Comparison of ENCODE assay signal across 10 cellular contexts in genomic region chr10:84177541-84178386, GRCh38. TPM values are rescaled to one million over a fixed set of nuclear protein-coding genes. Genes with fewer than 3 reads are reported as not detected.
A peak's percentile ranks its signal among the peaks of the same experiment; 100 is the strongest.
DNase-seq lines count a peak whose midpoint lies in the region; ATAC-seq and TF ChIP-seq lines count a peak whose summit lies in the region.
"Had no signal": no experiment of that assay in that cellular context is flagged by ENCODE, and none has a peak within 500 bp of the region (broad histone marks: within the 10 kb centered on the region; RNA-seq: fewer than 3 reads in every experiment).

No MANE protein-coding gene starts in this region.

- ATAC-seq in GM21423 (IDR thresholded peaks at IDR 0.05; ENCODE audit: unreplicated experiment) (peak; percentile 45), Panc1 (peak; percentile 55)

- in situ Hi-C loops in G401 (cut with HindIII; ENCODE audit: low sequenced_read_pairs), result no loop called here
- in situ Hi-C loops in Panc1 (cut with HindIII; ENCODE audit: low pct_unique_long_range_greater_than_20kb, low sequenced_read_pairs), result no loop called here

- intact Hi-C loops in Panc1 (cut with micrococcal nuclease; ENCODE audit: unreplicated experiment), result no loop called here
- intact Hi-C loops in left ventricle myocardium inferior (cut with micrococcal nuclease), result no loop called here

- H3K36me3 ChIP-seq in Panc1 (ENCODE audit: control insufficient read depth, insufficient read depth, low read length), result no peaks in the 10 kb centered on the region
- no peaks in the 10 kb centered on the region for H3K36me3 ChIP-seq in left ventricle myocardium inferior

- H3K4me3 ChIP-seq in Panc1 (ENCODE audit: low read depth in 2 of 2, low read length in 2 of 2) (no peak overlapping the region), left ventricle myocardium inferior (no peak overlapping the region)

- TF ChIP-seq CTCF in Panc1 (IDR thresholded peaks at IDR 0.05) (no peak), left ventricle myocardium inferior (IDR thresholded peaks at IDR 0.05; ENCODE audit: borderline replicate concordance) (no peak)

- H3K4me1 ChIP-seq in Panc1 (ENCODE audit: control insufficient read depth, insufficient read depth, low read length) (no peaks in the 10 kb centered on the region), left ventricle myocardium inferior (no peaks in the 10 kb centered on the region)

- peak; percentile 94 for DNase-seq in G401 (ENCODE audit: low spot score)
- no peak for DNase-seq in Panc1 (ENCODE audit: low read depth, low spot score)
- DNase-seq in left ventricle myocardium inferior, result peak; percentile 44
- DNase-seq in NCI-H187 (lab: John Stamatoyannopoulos, UW), result no peak
- no peak for DNase-seq in HCEC 1CT
- DNase-seq in HPDE6-E6E7 (ENCODE audit: extremely low spot score), result no peak
- DNase-seq in SW 1271 (lab: John Stamatoyannopoulos, UW), result no peak

- CTCF ChIA-PET in Panc1 (lab: Charles Lee), result no interaction called here

- H3K27ac ChIP-seq in Panc1 (ENCODE audit: low read length) (no peak overlapping the region), left ventricle myocardium inferior (replicated peaks) (no peak overlapping the region)

- H3K9me3 ChIP-seq in Panc1 (ENCODE audit: control insufficient read depth, insufficient read depth, low read depth, low read length), result no peaks in the 10 kb centered on the region
- no peaks in the 10 kb centered on the region for H3K9me3 ChIP-seq in left ventricle myocardium inferior (replicated peaks)

- BruUV-seq in Panc1 (replicated peaks; lab: Mats Ljungman, UMichigan), result no TSS peak

- POLR2A ChIA-PET in Panc1 (lab: Charles Lee), result no interaction called here

- no peaks in the 10 kb centered on the region for H3K27me3 ChIP-seq in Panc1 (ENCODE audit: control insufficient read depth, insufficient read depth, low read length)
- H3K27me3 ChIP-seq in left ventricle myocardium inferior (ENCODE audit: low read depth), result no peaks in the 10 kb centered on the region

RNA-seq across cellular contexts. Expression of gene GPR15LG, which starts 4.2 kb away (rescaled TPM):
- not detected in 2 replicates for total RNA-seq in G401 (2014; rRNA removed; shearing (Covaris generic))
- total RNA-seq in Panc1 (2021; ENCODE audit: unreplicated experiment) (0.41 TPM), left ventricle myocardium inferior (not detected)
- polyA plus RNA-seq in Panc1 (2012; ENCODE audit: insufficient read length), result not detected
- total RNA-seq: kidney epithelial cell, subcutaneous adipose tissue had no signal

RNA-seq across cellular contexts. Expression of gene CDHR1, which starts 16.6 kb away (rescaled TPM):
- total RNA-seq in G401 (2014; rRNA removed; shearing (Covaris generic)), result not detected in 2 replicates
- 0.39 TPM for total RNA-seq in Panc1 (2021; ENCODE audit: unreplicated experiment)
- not detected for polyA plus RNA-seq in Panc1 (2012; ENCODE audit: insufficient read length)
- 0.41 TPM for total RNA-seq in left ventricle myocardium inferior

RNA-seq across cellular contexts. Expression of gene GHITM, which starts 38.5 kb away (rescaled TPM):
- 165 and 197 TPM in 2 replicates for total RNA-seq in G401 (2014; rRNA removed; shearing (Covaris generic))
- 188 TPM for total RNA-seq in Panc1 (2021; ENCODE audit: unreplicated experiment)
- 159 TPM for polyA plus RNA-seq in Panc1 (2012; ENCODE audit: insufficient read length)
- 468 TPM for total RNA-seq in left ventricle myocardium inferior

RNA-seq across cellular contexts. Expression of gene LRIT2, which starts 47.6 kb away (rescaled TPM):
- total RNA-seq in G401 (2014; rRNA removed; shearing (Covaris generic)), result not detected in 2 replicates
- total RNA-seq in Panc1 (2021; ENCODE audit: unreplicated experiment), result not detected
- polyA plus RNA-seq in Panc1 (2012; ENCODE audit: insufficient read length), result not detected
- total RNA-seq in left ventricle myocardium inferior, result not detected
- total RNA-seq: kidney epithelial cell, subcutaneous adipose tissue had no signal

Comparison
In these comparisons a context has a peak if more than half of its experiments do, and no peak if none do; other contexts are left out.
1. DNase-seq: peak in G401 (single experiment) and left ventricle myocardium inferior (single experiment); none in Panc1 (single experiment), NCI-H187 (0 of 2), HCEC 1CT (single experiment), HPDE6-E6E7 (single experiment) and SW 1271 (0 of 2).